15 cellular contexts compared by ENCODE assay signal in the genomic region with DNA sequence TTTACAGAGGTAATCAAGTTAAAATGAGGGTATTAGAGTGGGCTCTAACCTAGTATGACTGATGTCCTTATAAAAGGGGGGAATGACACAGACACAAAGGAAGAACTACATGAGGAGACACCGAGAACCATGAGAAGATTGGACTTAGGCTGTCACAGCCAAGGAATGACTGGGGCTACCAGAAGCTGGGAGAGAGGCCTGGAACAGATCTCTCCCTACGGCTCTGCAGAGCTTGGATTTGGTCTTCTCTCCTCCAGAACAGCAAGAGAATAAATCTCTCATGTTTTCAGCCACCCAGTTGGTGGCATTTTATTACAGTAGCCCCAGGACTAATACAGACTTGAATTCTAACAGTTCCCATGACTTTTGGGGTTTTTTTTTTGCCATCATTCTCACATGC.
A peak's percentile ranks its signal among the peaks of the same experiment; 100 is the strongest.
DNase-seq lines count a peak whose midpoint lies in the region; ATAC-seq, FAIRE-seq and TF ChIP-seq lines count a peak whose summit lies in the region.
"Had no signal": no experiment of that assay in that cellular context is flagged by ENCODE, and none has a peak within 500 bp of the region (broad histone marks: within the 10 kb centered on the region; RNA-seq: fewer than 3 reads in every experiment).

No MANE protein-coding gene starts in this region.

- H3K36me3 ChIP-seq in ascending aorta, result no peaks in the 10 kb centered on the region
- H3K36me3 ChIP-seq in right atrium auricular region, result no peaks in the 10 kb centered on the region
- no peaks in the 10 kb centered on the region for H3K36me3 ChIP-seq in thyroid gland
- no peaks in the 10 kb centered on the region for H3K36me3 ChIP-seq in small intestine (ENCODE audit: control insufficient read depth in 2 of 2, insufficient read depth in 2 of 2, low read length in 2 of 2)

- peaks cover 17% of the 10 kb centered on the region for H3K9me3 Mint-ChIP-seq in nephron

- no peak for TF ChIP-seq POLR2A in thyroid gland (IDR thresholded peaks at IDR 0.05)

- DNase-seq in ascending aorta (ENCODE audit: low spot score in 2 of 2), result peak in 1 of 2 donors; percentile 38
- no peak for DNase-seq in right atrium auricular region (ENCODE audit: low spot score)
- DNase-seq in thyroid gland, result no peak
- no peak for DNase-seq in COLO668 (lab: John Stamatoyannopoulos, UW; ENCODE audit: unreplicated experiment)
- DNase-seq in small intestine, result no peak
- DNase-seq: GF-D8, NCI-H1048, NCI-H2081 treated with DMSO at 0.1 percent for 48 hours, NCI-H510A, SHP77 had no signal

- 76 to 89% methylated on average over 2 of the region's 2 CpGs for WGBS in thyroid gland, 2 donors
- 82 to 90% (median 84%) methylated on average over 2 of the region's 2 CpGs for WGBS in small intestine, 3 donors

- no peak for ATAC-seq in GM18870 (IDR thresholded peaks at IDR 0.05; ENCODE audit: unreplicated experiment)
- no peak for ATAC-seq in HG03460 (IDR thresholded peaks at IDR 0.05; ENCODE audit: unreplicated experiment)

- no peaks in the 10 kb centered on the region for H3K36me3 Mint-ChIP-seq in nephron (ENCODE audit: low read depth)

- H3K27me3 ChIP-seq in ascending aorta, result no peaks in the 10 kb centered on the region
- no peaks in the 10 kb centered on the region for H3K27me3 ChIP-seq in right atrium auricular region
- H3K27me3 ChIP-seq in thyroid gland, result no peaks in the 10 kb centered on the region
- H3K27me3 ChIP-seq in small intestine (ENCODE audit: control insufficient read depth in 2 of 2, insufficient read depth in 2 of 2, low read length in 2 of 2), result no peaks in the 10 kb centered on the region

- H3K27ac ChIP-seq in ascending aorta, result peak overlapping the region; percentile 47 to 63
- H3K27ac ChIP-seq in right atrium auricular region, result peak overlapping the region; percentile 8 to 58
- peak overlapping the region; percentile 3 to 30 (median 7) for H3K27ac ChIP-seq in thyroid gland
- H3K27ac ChIP-seq in small intestine (ENCODE audit: low read depth in 1 of 2, low read length in 1 of 2), result peak overlapping the region in 1 of 2 donors; percentile 63
- H3K27ac ChIP-seq: KMS-11 had no signal

- H3K4me1 ChIP-seq in ascending aorta, result peaks cover 0 to 24% of the 10 kb centered on the region in 2 donors
- H3K4me1 ChIP-seq in right atrium auricular region, result peaks cover 0 to 20% of the 10 kb centered on the region in 2 donors
- peaks cover 0 to 13% of the 10 kb centered on the region in 2 donors for H3K4me1 ChIP-seq in thyroid gland
- peaks cover 0 to under 1% of the 10 kb centered on the region in 2 donors for H3K4me1 ChIP-seq in small intestine (ENCODE audit: control insufficient read depth in 2 of 2, insufficient read depth in 1 of 2, low read depth in 1 of 2, low read length in 1 of 2)

- no peak for TF ChIP-seq CTCF in ascending aorta (IDR thresholded peaks at IDR 0.05)
- TF ChIP-seq CTCF in right atrium auricular region (IDR thresholded peaks at IDR 0.05), result no peak
- no peak for TF ChIP-seq CTCF in nephron (IDR thresholded peaks at IDR 0.05; ENCODE audit: unreplicated experiment in 3 of 3)
- TF ChIP-seq CTCF in thyroid gland (IDR thresholded peaks at IDR 0.05), result no peak

- H3K27ac Mint-ChIP-seq in nephron, result peak overlapping the region; percentile 83 to 91 (median 85)

- FAIRE-seq in small intestine (lab: Jason Lieb, UNC), result no peak
- FAIRE-seq: GM12891 had no signal

- intact Hi-C loops in ascending aorta (cut with DNase I) (loop anchor here (5.0 kb wide), 1 partner anchor 80 kb away; no protein-coding TSS in a partner anchor), thyroid gland (cut with DNase I) (no loop called here)

- H3K9me3 ChIP-seq in ascending aorta (no peaks in the 10 kb centered on the region), right atrium auricular region (peaks cover 0 to 5% of the 10 kb centered on the region in 2 donors), thyroid gland (no peaks in the 10 kb centered on the region), small intestine (ENCODE audit: control insufficient read depth, low read depth) (no peaks in the 10 kb centered on the region)

- no peak overlapping the region for H3K4me3 ChIP-seq in ascending aorta
- H3K4me3 ChIP-seq in right atrium auricular region, result no peak overlapping the region
- no peak overlapping the region for H3K4me3 ChIP-seq in thyroid gland (replicated peaks in 1 of 3)
- no peak overlapping the region for H3K4me3 ChIP-seq in small intestine (ENCODE audit: low read depth in 1 of 2, low read length in 2 of 2)

- peaks cover 10% of the 10 kb centered on the region for H3K27me3 Mint-ChIP-seq in nephron (ENCODE audit: low read depth)

- peaks cover 31% of the 10 kb centered on the region for H3K4me1 Mint-ChIP-seq in nephron

- no peak overlapping the region for H3K4me3 Mint-ChIP-seq in nephron
